Comparison of ENCODE assay signal across 8 cellular contexts in the genomic region with DNA sequence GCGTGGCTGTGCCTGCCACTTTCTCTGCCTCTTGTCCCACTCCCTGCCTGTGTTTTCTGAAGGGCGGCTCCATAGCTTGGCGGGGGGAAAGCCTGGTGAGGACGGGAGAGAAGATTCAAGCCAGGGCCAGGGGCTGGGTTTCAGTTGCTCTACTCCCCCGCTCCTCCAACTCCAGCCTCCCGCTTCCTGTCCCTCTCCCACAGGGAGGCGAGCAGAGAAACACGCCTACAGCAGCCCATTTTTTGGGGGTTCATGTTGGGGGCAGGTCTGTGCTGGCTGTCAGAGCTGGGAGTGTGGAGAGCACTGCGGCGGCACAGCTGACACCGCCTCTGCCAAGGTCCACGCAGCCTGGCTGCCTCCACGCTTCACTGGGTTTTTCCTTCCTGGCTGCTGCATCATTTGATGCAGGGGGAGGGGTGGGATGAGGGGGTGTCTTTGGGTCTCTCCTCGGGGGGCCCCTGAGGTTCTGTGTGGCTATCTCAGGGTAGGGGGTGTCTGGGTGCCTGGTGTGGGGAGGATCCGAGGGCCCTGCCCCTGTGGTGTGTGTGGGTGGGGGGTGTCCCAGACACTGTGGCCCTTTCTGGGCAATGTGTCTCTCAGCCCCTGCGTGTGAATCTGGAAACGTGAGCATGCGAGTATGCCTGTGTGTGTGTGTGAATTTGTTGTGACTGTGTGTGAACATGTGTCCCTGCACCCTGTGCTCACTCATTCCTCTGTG. TPM values are rescaled to one million over a fixed set of nuclear protein-coding genes. Genes with fewer than 3 reads are reported as not detected.
A peak's percentile ranks its signal among the peaks of the same experiment; 100 is the strongest.
DNase-seq lines count a peak whose midpoint lies in the region; ATAC-seq and TF ChIP-seq lines count a peak whose summit lies in the region.

No MANE protein-coding gene starts in this region.

- no peaks in the 10 kb centered on the region for H3K23me2 ChIP-seq in H9 (ENCODE audit: insufficient read length, low read depth, low read length, poor library complexity, severe bottlenecking)

- no peak overlapping the region for H3K18ac ChIP-seq in H9 (ENCODE audit: insufficient read length, low read depth, low read length)

- intact Hi-C loops in mucosa of descending colon (cut with DNase I, micrococcal nuclease), result no loop called here

- no peak overlapping the region for H4K5ac ChIP-seq in H9 (ENCODE audit: insufficient read length, low read depth, low read length)

- H2AFZ ChIP-seq in H9 (ENCODE audit: low read length), result no peak overlapping the region

- no peaks in the 10 kb centered on the region for H3K79me1 ChIP-seq in H9 (ENCODE audit: insufficient read depth, low read depth, low read length, poor library complexity, severe bottlenecking)

- no peak overlapping the region for H2BK12ac ChIP-seq in H9 (ENCODE audit: insufficient read length, low read depth, low read length)

- ATAC-seq in WTC11 (peak; percentile 25), mucosa of descending colon (no peak), GM19455 (IDR thresholded peaks at IDR 0.05; ENCODE audit: unreplicated experiment) (no peak), HG03159 (IDR thresholded peaks at IDR 0.05; ENCODE audit: unreplicated experiment) (no peak)

- H3K36me3 Mint-ChIP-seq in H9 (ENCODE audit: insufficient read depth in 1 of 3, low read depth in 3 of 3), result no peaks in the 10 kb centered on the region; a peak in 1 of 7 replicates
- H3K36me3 Mint-ChIP-seq in WTC11, result no peaks in the 10 kb centered on the region

- peak overlapping the region; percentile 21; the same call in 1 of the 2 replicates for H3K14ac ChIP-seq in H9 (ENCODE audit: insufficient read depth, low read length)

- no peak overlapping the region for H3K56ac ChIP-seq in H9 (ENCODE audit: insufficient read length, low read depth, low read length)

- no peak overlapping the region for H4K91ac ChIP-seq in H9 (ENCODE audit: insufficient read length, low read depth, low read length)

- H3K36me3 ChIP-seq in mucosa of descending colon (ENCODE audit: low read depth), result no peaks in the 10 kb centered on the region

- H2BK15ac ChIP-seq in H9 (ENCODE audit: low read depth, low read length), result no peak overlapping the region

- H2BK5ac ChIP-seq in H9 (ENCODE audit: insufficient read length, low read length), result no peak overlapping the region

- CTCF ChIA-PET in AG04450 (lab: Charles Lee) (interaction anchor here (0.6 to 1.2 kb wide), 5 partner anchors 10 to 126 kb away, joined by 3 to 5 read pairs (median 3); partner anchors contain the start of gene KRT80), WTC11 (lab: Charles Lee) (interaction anchor here (1.1 to 1.8 kb wide), 7 partner anchors 8 to 193 kb away, joined by 3 to 8 read pairs (median 8); no protein-coding TSS in a partner anchor)

- H3K4me1 Mint-ChIP-seq in H9 (peaks cover 10 to 34% of the 10 kb centered on the region in 2 experiments), WTC11 (peaks cover 31% of the 10 kb centered on the region)

- no peak for TF ChIP-seq CTCF in AG04450 (IDR thresholded peaks at IDR 0.05; ENCODE audit: low read depth, low read length)
- no peak for TF ChIP-seq CTCF in H9 (conservative IDR thresholded peaks at IDR 0.05)
- no peak for TF ChIP-seq CTCF in WTC11 (IDR thresholded peaks at IDR 0.05)
- no peak for TF ChIP-seq CTCF in mucosa of descending colon (IDR thresholded peaks at IDR 0.05)

- no peak overlapping the region for H3T11ph ChIP-seq in H9 (ENCODE audit: low read length)

- no peaks in the 10 kb centered on the region for H3K9me3 Mint-ChIP-seq in H9
- H3K9me3 Mint-ChIP-seq in WTC11, result no peaks in the 10 kb centered on the region

- H3K79me2 ChIP-seq in H9 (ENCODE audit: insufficient read depth, low read length), result no peaks in the 10 kb centered on the region

- no peak overlapping the region for H2BK120ac ChIP-seq in H9 (ENCODE audit: low read depth, low read length, poor library complexity, severe bottlenecking)

- H3K27me3 Mint-ChIP-seq in H9 (ENCODE audit: low read depth) (peaks cover 2% of the 10 kb centered on the region; the same call in 1 of the 2 replicates), WTC11 (ENCODE audit: low read depth) (no peaks in the 10 kb centered on the region)

- no peak overlapping the region for H2AK5ac ChIP-seq in H9 (ENCODE audit: insufficient read length, low read length)

- no peak overlapping the region for H3K23ac ChIP-seq in H9 (ENCODE audit: insufficient read length, low read depth, low read length)

- no peaks in the 10 kb centered on the region for H3K9me3 ChIP-seq in AG04450 (ENCODE audit: control insufficient read depth, insufficient read depth, low read length)
- no peaks in the 10 kb centered on the region for H3K9me3 ChIP-seq in H9 (ENCODE audit: control insufficient read depth, low read depth, low read length)
- no peaks in the 10 kb centered on the region for H3K9me3 ChIP-seq in mucosa of descending colon

- H3K4ac ChIP-seq in H9 (ENCODE audit: low read depth, low read length), result no peak overlapping the region

- H4K20me1 ChIP-seq in H9 (ENCODE audit: control insufficient read depth, insufficient read depth, insufficient read length), result no peaks in the 10 kb centered on the region

- no CpG with 5 or more reads among the region's 18 CpGs for WGBS in H9 (ENCODE audit: extremely low coverage, insufficient read length, low lambda C conversion rate)

- POLR2A ChIA-PET in AG04450 (lab: Yijun Ruan, JAX) (interaction anchor here (0.6 to 1.4 kb wide), 3 partner anchors 10 to 20 kb away, joined by 3 to 5 read pairs (median 4); no protein-coding TSS in a partner anchor), WTC11 (lab: Charles Lee) (no interaction called here)

- H3K27ac ChIP-seq in AG04450 (ENCODE audit: low read depth, low read length) (peak overlapping the region; percentile 57), H9 (ENCODE audit: insufficient read length, low read depth, low read length) (no peak overlapping the region)

- no peaks in the 10 kb centered on the region for H3K27me3 ChIP-seq in AG04450 (ENCODE audit: control insufficient read depth, insufficient read depth, low read length)
- H3K27me3 ChIP-seq in H9 (ENCODE audit: insufficient read depth, low read length), result no peaks in the 10 kb centered on the region

- H3K4me3 ChIP-seq in AG04450 (ENCODE audit: low read depth, low read length) (no peak overlapping the region), mucosa of descending colon (no peak overlapping the region)

- no peak overlapping the region for H3K4me2 ChIP-seq in H9 (ENCODE audit: insufficient read depth, insufficient read length, low read length)

- H3K4me3 Mint-ChIP-seq in H9 (no peak overlapping the region), WTC11 (no peak overlapping the region)

- H3K27ac Mint-ChIP-seq in H9, result peak overlapping the region in 1 of 3 experiments; percentile 74; a peak in 2 of 7 replicates
- no peak overlapping the region for H3K27ac Mint-ChIP-seq in WTC11

- no peak for DNase-seq in AG04450 (ENCODE audit: low read depth, low spot score)
- DNase-seq in H9, result no peak
- DNase-seq in WTC11 (ENCODE audit: low spot score), result no peak
- DNase-seq in mucosa of descending colon, result peak in 2 of 3 donors; percentile 25 to 43
- no peak for DNase-seq in AML-193 (lab: John Stamatoyannopoulos, UW)
- DNase-seq in NCI-H446 treated with DMSO at 0.1 percent for 48 hours (lab: John Stamatoyannopoulos, UW), result no peak

- H2BK20ac ChIP-seq in H9 (ENCODE audit: low read depth, low read length, poor library complexity, severe bottlenecking), result no peak overlapping the region

- H3K9ac ChIP-seq in H9 (ENCODE audit: extremely low read depth, insufficient read length, low read length), result no peak overlapping the region

- H4K8ac ChIP-seq in H9 (replicated peaks; ENCODE audit: insufficient read length, low read depth, low read length), result no peak overlapping the region

- peaks cover 3% of the 10 kb centered on the region; the same call in 1 of the 2 replicates for H3K4me1 ChIP-seq in H9 (ENCODE audit: insufficient read depth, low read length)
- H3K4me1 ChIP-seq in mucosa of descending colon (ENCODE audit: low read depth), result no peaks in the 10 kb centered on the region

TF ChIP-seq in WTC11, 78 proteins besides CTCF, POLR2A, EP300 and RAD21:
- TF ChIP-seq, protein P1, sequence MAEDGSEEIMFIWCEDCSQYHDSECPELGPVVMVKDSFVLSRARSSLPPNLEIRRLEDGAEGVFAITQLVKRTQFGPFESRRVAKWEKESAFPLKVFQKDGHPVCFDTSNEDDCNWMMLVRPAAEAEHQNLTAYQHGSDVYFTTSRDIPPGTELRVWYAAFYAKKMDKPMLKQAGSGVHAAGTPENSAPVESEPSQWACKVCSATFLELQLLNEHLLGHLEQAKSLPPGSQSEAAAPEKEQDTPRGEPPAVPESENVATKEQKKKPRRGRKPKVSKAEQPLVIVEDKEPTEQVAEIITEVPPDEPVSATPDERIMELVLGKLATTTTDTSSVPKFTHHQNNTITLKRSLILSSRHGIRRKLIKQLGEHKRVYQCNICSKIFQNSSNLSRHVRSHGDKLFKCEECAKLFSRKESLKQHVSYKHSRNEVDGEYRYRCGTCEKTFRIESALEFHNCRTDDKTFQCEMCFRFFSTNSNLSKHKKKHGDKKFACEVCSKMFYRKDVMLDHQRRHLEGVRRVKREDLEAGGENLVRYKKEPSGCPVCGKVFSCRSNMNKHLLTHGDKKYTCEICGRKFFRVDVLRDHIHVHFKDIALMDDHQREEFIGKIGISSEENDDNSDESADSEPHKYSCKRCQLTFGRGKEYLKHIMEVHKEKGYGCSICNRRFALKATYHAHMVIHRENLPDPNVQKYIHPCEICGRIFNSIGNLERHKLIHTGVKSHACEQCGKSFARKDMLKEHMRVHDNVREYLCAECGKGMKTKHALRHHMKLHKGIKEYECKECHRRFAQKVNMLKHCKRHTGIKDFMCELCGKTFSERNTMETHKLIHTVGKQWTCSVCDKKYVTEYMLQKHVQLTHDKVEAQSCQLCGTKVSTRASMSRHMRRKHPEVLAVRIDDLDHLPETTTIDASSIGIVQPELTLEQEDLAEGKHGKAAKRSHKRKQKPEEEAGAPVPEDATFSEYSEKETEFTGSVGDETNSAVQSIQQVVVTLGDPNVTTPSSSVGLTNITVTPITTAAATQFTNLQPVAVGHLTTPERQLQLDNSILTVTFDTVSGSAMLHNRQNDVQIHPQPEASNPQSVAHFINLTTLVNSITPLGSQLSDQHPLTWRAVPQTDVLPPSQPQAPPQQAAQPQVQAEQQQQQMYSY (CRISPR knock-in tag; IDR thresholded peaks at IDR 0.05), result peak; percentile 63
- no peak for TF ChIP-seq SOX15 (CRISPR knock-in tag; IDR thresholded peaks at IDR 0.05)
TF ChIP-seq in WTC11: peak in this region for 1.

RNA-seq across cellular contexts. Expression of gene KRT80, which starts 10.7 kb away (rescaled TPM):
- polyA plus RNA-seq in AG04450 (2011; rRNA removed), result 2.1 and 2.3 TPM in 2 replicates
- polyA minus RNA-seq in AG04450 (2011; rRNA and poly(A)+ RNA removed), result 2.2 and 2.3 TPM in 2 replicates
- total RNA-seq in H9 (2021) (0.07 TPM in 1 of 2 replicates, not detected in the other), WTC11 (2021) (0.09 to 0.11 TPM (median 0.11 TPM) in 3 replicates), mucosa of descending colon (under 1 TPM in 1 of 3 donors, not detected in 2; 0.06 TPM)

RNA-seq across cellular contexts. Expression of gene KRT7, which starts 30.5 kb away (rescaled TPM):
- 1.0 and 4.6 TPM in 2 replicates for polyA plus RNA-seq in AG04450 (2011; rRNA removed)
- polyA minus RNA-seq in AG04450 (2011; rRNA and poly(A)+ RNA removed), result 0.60 and 1.1 TPM in 2 replicates
- total RNA-seq in H9 (2021) (8.9 and 10.0 TPM in 2 replicates), WTC11 (2021) (10.6 to 11.5 TPM (median 11.4 TPM) in 3 replicates), mucosa of descending colon (1 to 10 TPM; 1.0 to 6.4 (median 1.7) TPM)

Comparison
In these comparisons a context has a peak if more than half of its experiments do, and no peak if none do; other contexts are left out.
1. DNase-seq: peak in mucosa of descending colon (2 of 3); none in AG04450 (single experiment), H9 (single experiment), WTC11 (single experiment), AML-193 (0 of 2) and NCI-H446 treated with DMSO at 0.1 percent for 48 hours (single experiment).